20 cellular contexts compared by ENCODE assay signal in the genomic region with DNA sequence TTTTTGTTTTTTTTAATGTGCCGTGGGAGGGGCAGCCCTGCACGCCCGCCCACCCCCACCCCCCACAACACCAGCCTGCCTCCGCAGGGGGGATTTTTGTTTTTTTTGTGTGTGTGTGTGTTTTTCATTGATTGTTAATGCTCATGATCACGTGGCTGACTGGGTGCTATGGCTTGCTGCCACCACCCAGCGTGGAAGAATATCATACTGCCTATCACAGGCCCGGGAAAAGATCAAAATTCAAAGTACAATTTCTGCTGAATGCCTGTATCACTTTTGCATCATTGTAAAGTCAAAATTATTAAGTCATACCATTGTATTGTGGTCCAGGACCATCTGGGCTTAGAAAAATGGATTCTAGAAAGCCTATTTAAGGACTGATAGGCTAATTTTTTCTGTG. TPM values are rescaled to one million over a fixed set of nuclear protein-coding genes. Genes with fewer than 3 reads are reported as not detected.
DNase-seq lines count a peak whose midpoint lies in the region; ATAC-seq and TF ChIP-seq lines count a peak whose summit lies in the region.
"Had no signal": no experiment of that assay in that cellular context is flagged by ENCODE, and none has a peak within 500 bp of the region (broad histone marks: within the 10 kb centered on the region; RNA-seq: fewer than 3 reads in every experiment).

No MANE protein-coding gene starts in this region.

- H3K9me3 Mint-ChIP-seq in activated T-cell treated with anti-CD3 and anti-CD28 coated beads, Interleukin-2, amount 50 U/mL, for 24 hours = peaks cover 21% of the 10 kb centered on the region

- H3K27ac Mint-ChIP-seq in activated T-cell treated with anti-CD3 and anti-CD28 coated beads, Interleukin-2, amount 50 U/mL, for 24 hours = peak overlapping the region; percentile 83
- H3K27ac Mint-ChIP-seq: nephron progenitor cell had no signal

- peaks cover 96% of the 10 kb centered on the region for H3K36me3 Mint-ChIP-seq in activated T-cell treated with anti-CD3 and anti-CD28 coated beads, Interleukin-2, amount 50 U/mL, for 24 hours (ENCODE audit: low read depth)

- peaks cover 77% of the 10 kb centered on the region for H3K4me1 Mint-ChIP-seq in activated T-cell treated with anti-CD3 and anti-CD28 coated beads, Interleukin-2, amount 50 U/mL, for 24 hours (ENCODE audit: low read depth)

- H3K27me3 ChIP-seq in Loucy (ENCODE audit: insufficient read depth, low read length, poor library complexity, severe bottlenecking) (no peaks in the 10 kb centered on the region), osteoblast (ENCODE audit: insufficient read depth, low read length) (no peaks in the 10 kb centered on the region), gastroesophageal sphincter (no peaks in the 10 kb centered on the region)
- H3K27me3 ChIP-seq: transverse colon had no signal

- H3K4me2 ChIP-seq in Loucy (ENCODE audit: low read depth, low read length, poor library complexity, severe bottlenecking) (peak overlapping the region; percentile 13), osteoblast (ENCODE audit: insufficient read depth, low read length) (no peak overlapping the region)
- H3K4me2 ChIP-seq: A549 had no signal

- H2AFZ ChIP-seq in Loucy (ENCODE audit: low read length) (no peak overlapping the region), osteoblast (ENCODE audit: low read length) (no peak overlapping the region)

- peaks cover 9% of the 10 kb centered on the region for H3K9me3 ChIP-seq in Loucy (ENCODE audit: insufficient read depth, low read depth, low read length)
- no peaks in the 10 kb centered on the region for H3K9me3 ChIP-seq in osteoblast (ENCODE audit: low read depth, low read length)
- H3K9me3 ChIP-seq in gastroesophageal sphincter = no peaks in the 10 kb centered on the region
- H3K9me3 ChIP-seq: lower lobe of right lung had no signal

- H3K27me3 Mint-ChIP-seq in activated T-cell treated with anti-CD3 and anti-CD28 coated beads, Interleukin-2, amount 50 U/mL, for 24 hours = no peaks in the 10 kb centered on the region

- H3K79me2 ChIP-seq in Loucy (ENCODE audit: insufficient read depth, low read length) (peaks cover 96% of the 10 kb centered on the region), osteoblast (ENCODE audit: insufficient read depth, low read length) (peaks cover 68% of the 10 kb centered on the region)

- peak overlapping the region; percentile 46 for H3K4me3 Mint-ChIP-seq in activated T-cell treated with anti-CD3 and anti-CD28 coated beads, Interleukin-2, amount 50 U/mL, for 24 hours
- H3K4me3 Mint-ChIP-seq: nephron progenitor cell had no signal

- H3K4me3 ChIP-seq in Loucy (ENCODE audit: low read length, poor library complexity, severe bottlenecking) (no peak overlapping the region), coronary artery (peak overlapping the region; percentile 35), osteoblast (ENCODE audit: insufficient read depth, low read length) (no peak overlapping the region), gastroesophageal sphincter (no peak overlapping the region)
- H3K4me3 ChIP-seq: A549, lower lobe of right lung, transverse colon had no signal

- no peak overlapping the region for H3K27ac ChIP-seq in coronary artery
- H3K27ac ChIP-seq in osteoblast (ENCODE audit: low read depth, low read length) = no peak overlapping the region
- no peak overlapping the region for H3K27ac ChIP-seq in gastroesophageal sphincter
- H3K27ac ChIP-seq: A549, lower lobe of right lung, transverse colon, VCaP had no signal

- 76 to 85% methylated on average over 3 to 6 of the region's 7 CpGs for WGBS in gastroesophageal sphincter (ENCODE audit: low coverage in 1 of 2), 2 donors

- peaks cover 34% of the 10 kb centered on the region for H3K4me1 ChIP-seq in Loucy (ENCODE audit: insufficient read depth, low read length, poor library complexity, severe bottlenecking)
- no peaks in the 10 kb centered on the region for H3K4me1 ChIP-seq in osteoblast (ENCODE audit: insufficient read depth, low read length)
- peaks cover 0 to 42% (median 9%) of the 10 kb centered on the region in 3 donors for H3K4me1 ChIP-seq in gastroesophageal sphincter

- ATAC-seq in gastroesophageal sphincter = no peak
- no peak for ATAC-seq in HG03442 (IDR thresholded peaks at IDR 0.05; ENCODE audit: unreplicated experiment)
- ATAC-seq: lower lobe of right lung had no signal

- H3K9me2 ChIP-seq in Loucy (replicated peaks; ENCODE audit: low read depth, low read length) = no peaks in the 10 kb centered on the region

- H4K20me1 ChIP-seq in Loucy (ENCODE audit: insufficient read depth, low read length, poor library complexity, severe bottlenecking) (peaks cover 41% of the 10 kb centered on the region), osteoblast (ENCODE audit: insufficient read depth, low read length) (peaks cover 5% of the 10 kb centered on the region)

- no peaks in the 10 kb centered on the region for H3F3A ChIP-seq in Loucy (ENCODE audit: low read depth)

- H3K36me3 ChIP-seq in Loucy (ENCODE audit: insufficient read depth, low read length) = peaks cover 38% of the 10 kb centered on the region
- H3K36me3 ChIP-seq in osteoblast (ENCODE audit: insufficient read depth, low read length) = no peaks in the 10 kb centered on the region
- H3K36me3 ChIP-seq in gastroesophageal sphincter = peaks cover 0 to 59% of the 10 kb centered on the region in 2 donors

- TF ChIP-seq EP300 in gastroesophageal sphincter (IDR thresholded peaks at IDR 0.05) = no peak

- TF ChIP-seq CTCF in Loucy (conservative IDR thresholded peaks at IDR 0.05; ENCODE audit: low read length) = no peak
- TF ChIP-seq CTCF in coronary artery (IDR thresholded peaks at IDR 0.05) = no peak
- no peak for TF ChIP-seq CTCF in osteoblast (IDR thresholded peaks at IDR 0.05; ENCODE audit: extremely low read depth, low read depth, low read length)
- TF ChIP-seq CTCF in gastroesophageal sphincter (IDR thresholded peaks at IDR 0.05) = no peak

- DNase-seq in activated T-cell treated with anti-CD3 and anti-CD28 coated beads, Interleukin-2, amount 50 U/mL, for 24 hours = no peak
- DNase-seq in activated T-cell treated with anti-CD3 and anti-CD28 coated beads for 4 hours = no peak
- no peak for DNase-seq in coronary artery (ENCODE audit: low spot score)
- DNase-seq in osteoblast (ENCODE audit: insufficient read length, low spot score, missing footprints) = peak; percentile 42
- DNase-seq in activated CD4-positive, CD25-positive, alpha-beta regulatory T cell treated with anti-CD3 and anti-CD28 coated beads, Interleukin-2, amount 50 U/mL, for 72 hours = no peak
- DNase-seq: C1 segment of cervical spinal cord, DMS53, glutamatergic neuron, lower lobe of right lung, NCI-H1105 treated with DMSO at 0.1 percent for 48 hours, NCI-H748 treated with DMSO at 0.1 percent for 48 hours, nephron progenitor cell, Right ventricle myocardium superior, T-helper 1 cell, transverse colon had no signal

- TF ChIP-seq POLR2A in gastroesophageal sphincter (IDR thresholded peaks at IDR 0.05) = no peak

- no peak overlapping the region for H3K9ac ChIP-seq in Loucy (ENCODE audit: low read depth, low read length, poor library complexity, severe bottlenecking)

RNA-seq across cellular contexts. Expression of a gene that starts 8.4 kb away (rescaled TPM):
- 23.6 and 31.5 TPM in 2 replicates for total RNA-seq in osteoblast
- 10 to 100 TPM; 29.0 to 52.0 (median 48.1) TPM for total RNA-seq in gastroesophageal sphincter
